In genomic region chr17:72922223-72922622, GRCh38 we compare ENCODE assay signal across 30 cellular contexts.
DNase-seq lines count a peak whose midpoint lies in the region; ATAC-seq and TF ChIP-seq lines count a peak whose summit lies in the region.
"Had no signal": no experiment of that assay in that cellular context is flagged by ENCODE, and none has a peak within 500 bp of the region (broad histone marks: within the 10 kb centered on the region; RNA-seq: fewer than 3 reads in every experiment).

No MANE protein-coding gene starts in this region.

- in situ Hi-C loops in KBM-7 (cut with MboI; ENCODE audit: low pct_unique_long_range_greater_than_20kb, low sequenced_read_pairs) (no loop called here), Panc1 (cut with HindIII; ENCODE audit: low pct_unique_long_range_greater_than_20kb, low sequenced_read_pairs) (no loop called here)

- ATAC-seq in Panc1: peak; percentile 30; the same call in 1 of the 2 replicates
- ATAC-seq in GM18861 (IDR thresholded peaks at IDR 0.05; ENCODE audit: unreplicated experiment): no peak
- no peak for ATAC-seq in GM21360 (IDR thresholded peaks at IDR 0.05; ENCODE audit: unreplicated experiment)
- ATAC-seq: activated T-helper 17 cell treated with anti-CD3 and anti-CD28 coated beads, Interleukin-2, amount 50 U/mL, for 72 hours; gastrocnemius medialis; GM12878; left lung; stimulated activated naive CD8-positive, alpha-beta T cell treated with anti-CD3 and anti-CD28 coated beads, Interleukin-15, Interleukin-2, amounts not matched to agents 100 U/mL and 50 U/mL, for 24 hours; upper lobe of right lung had no signal

- H3F3A ChIP-seq in neural cell (ENCODE audit: insufficient read depth, low read length, poor library complexity, severe bottlenecking): no peaks in the 10 kb centered on the region

- intact Hi-C loops in Panc1 (cut with micrococcal nuclease; ENCODE audit: unreplicated experiment): no loop called here

- H3K27ac ChIP-seq in Panc1 (ENCODE audit: low read length): no peak overlapping the region
- peak overlapping the region; percentile 72 for H3K27ac ChIP-seq in neural cell (ENCODE audit: low read length)
- H3K27ac ChIP-seq: 22Rv1, gastrocnemius medialis, KMS-11, left lung, parathyroid adenoma, upper lobe of right lung, VCaP had no signal

- POLR2A ChIA-PET in Panc1 (lab: Charles Lee): no interaction called here

- TF ChIP-seq EP300 in neural cell (conservative IDR thresholded peaks at IDR 0.05; ENCODE audit: poor library complexity, severe bottlenecking): no peak

- H3K9ac ChIP-seq in neural cell (ENCODE audit: low read length): peak overlapping the region; percentile 3
- H3K9ac ChIP-seq: KMS-11, parathyroid adenoma had no signal

- no peak overlapping the region for H3K4me2 ChIP-seq in neural cell (ENCODE audit: low read length)
- H3K4me2 ChIP-seq: KMS-11, smooth muscle cell had no signal

- H3K79me2 ChIP-seq in neural cell (replicated peaks; ENCODE audit: insufficient read depth, low read length): no peaks in the 10 kb centered on the region
- H3K79me2 ChIP-seq: parathyroid adenoma had no signal

- H3K27me3 ChIP-seq in Panc1 (ENCODE audit: control insufficient read depth, insufficient read depth, low read length) (no peaks in the 10 kb centered on the region), neural cell (ENCODE audit: insufficient read depth, low read depth, low read length) (no peaks in the 10 kb centered on the region)
- H3K27me3 ChIP-seq: gastrocnemius medialis, left lung, MG63, upper lobe of right lung had no signal

- no peaks in the 10 kb centered on the region; the same call in 1 of the 2 replicates for H3K4me1 ChIP-seq in Panc1 (ENCODE audit: control insufficient read depth, insufficient read depth, low read length)
- H3K4me1 ChIP-seq: gastrocnemius medialis, left lung, parathyroid adenoma, upper lobe of right lung had no signal

- H2AFZ ChIP-seq in neural cell (ENCODE audit: low read depth, low read length): no peak overlapping the region
- H2AFZ ChIP-seq: parathyroid adenoma had no signal

- H3K9me3 ChIP-seq in Panc1 (ENCODE audit: control insufficient read depth, insufficient read depth, low read depth, low read length) (no peaks in the 10 kb centered on the region), neural cell (ENCODE audit: low read length) (no peaks in the 10 kb centered on the region)
- H3K9me3 ChIP-seq: gastrocnemius medialis, left lung, MG63, upper lobe of right lung had no signal

- no TSS peak for BruUV-seq in Panc1 (replicated peaks; lab: Mats Ljungman, UMichigan)

- DNase-seq in DMS53 (lab: John Stamatoyannopoulos, UW) (peak; percentile 25), DMS53 treated with DMSO at 0.1 percent for 48 hours (lab: John Stamatoyannopoulos, UW; ENCODE audit: unreplicated experiment) (no peak), KBM-7 (peak; percentile 4), Panc1 (ENCODE audit: low read depth, low spot score) (no peak), SKM-1 treated with dmso at 0.1 percent for 144 hours (lab: John Stamatoyannopoulos, UW; ENCODE audit: unreplicated experiment) (no peak)
- DNase-seq: activated CD4-positive, alpha-beta T cell treated with anti-CD3 and anti-CD28 coated beads for 48 hours; amygdala; CD4-positive, alpha-beta T cell; gastrocnemius medialis; H7; hippocampal formation; left lung; mesenchymal stem cell; MG63; NCI-H1436; stimulated activated CD4-positive, alpha-beta T cell treated with anti-CD3 and anti-CD28 coated beads, Interleukin-1b, Interleukin-23, amount 100 ng/mL, for 48 hours; stimulated activated naive CD8-positive, alpha-beta T cell treated with anti-CD3 and anti-CD28 coated beads, Interleukin-15, Interleukin-2, amounts not matched to agents 100 U/mL and 50 U/mL, for 24 hours; SW 1271; T-helper 9 cell; upper lobe of right lung had no signal

- H3K4me3 ChIP-seq in Panc1 (ENCODE audit: low read depth in 2 of 2, low read length in 2 of 2) (no peak overlapping the region), neural cell (ENCODE audit: low read length) (peak overlapping the region; percentile 5)
- H3K4me3 ChIP-seq: gastrocnemius medialis, GM12878, left lung, MG63, smooth muscle cell, upper lobe of right lung had no signal

- no peaks in the 10 kb centered on the region for H3K9me2 ChIP-seq in neural cell (ENCODE audit: insufficient read depth, low read length)

- TF ChIP-seq CTCF in Panc1 (IDR thresholded peaks at IDR 0.05): no peak
- no peak for TF ChIP-seq CTCF in neural cell (IDR thresholded peaks at IDR 0.05; ENCODE audit: poor library complexity, severe bottlenecking)

- H3K36me3 ChIP-seq in Panc1 (ENCODE audit: control insufficient read depth, insufficient read depth, low read length) (no peaks in the 10 kb centered on the region), neural cell (ENCODE audit: insufficient read depth, low read length) (no peaks in the 10 kb centered on the region)
- H3K36me3 ChIP-seq: gastrocnemius medialis, MG63, upper lobe of right lung had no signal

- no peak for TF ChIP-seq RAD21 in neural cell (conservative IDR thresholded peaks at IDR 0.05)

- CTCF ChIA-PET in Panc1 (lab: Charles Lee): no interaction called here

- no peaks in the 10 kb centered on the region for H4K20me1 ChIP-seq in neural cell (ENCODE audit: insufficient read depth)

TF ChIP-seq in neural cell, 6 proteins besides CTCF, POLR2A, EP300 and RAD21:
- TF ChIP-seq TAF1 (IDR thresholded peaks at IDR 0.05; ENCODE audit: low read depth) (no peak), REST (IDR thresholded peaks at IDR 0.05; ENCODE audit: borderline replicate concordance) (peak; percentile 6)

Comparison
In these comparisons a context has a peak if more than half of its experiments do, and no peak if none do; other contexts are left out.
1. DNase-seq: peak in DMS53 (single experiment) and KBM-7 (single experiment); none in DMS53 treated with DMSO at 0.1 percent for 48 hours (single experiment), Panc1 (single experiment) and SKM-1 treated with dmso at 0.1 percent for 144 hours (single experiment).